ENCODE assay signal across 8 cellular contexts in the genomic region with DNA sequence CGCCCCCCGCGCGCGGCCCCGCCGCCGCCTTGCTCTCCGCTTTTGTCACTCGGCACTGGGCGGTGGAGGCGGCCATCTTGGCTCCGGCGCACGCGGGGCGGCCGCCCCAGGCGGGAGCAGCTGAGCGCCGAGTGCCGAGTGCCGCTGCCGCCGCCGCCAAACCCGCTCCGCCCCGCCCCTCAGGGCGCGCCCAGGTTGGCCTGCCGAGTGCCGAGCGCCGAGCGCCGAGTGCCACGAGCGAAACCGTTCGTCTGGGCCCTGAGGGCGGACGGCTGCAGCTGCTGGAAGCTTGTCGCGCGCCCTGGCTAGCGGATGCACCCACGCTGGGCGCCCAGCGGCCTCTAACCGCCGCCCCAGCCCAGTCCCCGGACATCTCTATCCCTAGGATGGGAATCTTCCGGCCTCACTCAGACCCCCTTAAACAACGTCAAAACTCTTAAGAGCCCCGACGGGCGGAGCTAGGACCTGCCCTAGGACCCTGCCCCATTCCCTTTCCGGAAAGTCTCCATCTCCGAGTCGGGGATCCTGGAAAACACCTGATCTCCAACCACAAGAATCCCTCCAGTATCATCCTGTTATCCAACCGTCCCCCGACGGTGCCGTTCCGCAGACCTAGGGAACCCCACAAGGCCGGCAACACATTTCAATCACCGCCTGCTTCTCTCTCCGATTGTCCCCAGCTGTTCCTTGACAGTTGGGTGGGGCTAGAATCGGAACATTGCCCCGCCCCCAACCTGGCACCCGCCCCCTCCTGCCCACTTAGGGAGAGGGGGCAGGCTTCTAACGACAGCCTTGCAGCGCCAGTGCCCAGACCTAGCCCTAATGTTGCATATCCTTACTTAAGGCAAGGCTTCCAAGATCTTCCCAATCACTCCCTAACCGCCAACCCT.
DNase-seq lines count a peak whose midpoint lies in the region; ATAC-seq and TF ChIP-seq lines count a peak whose summit lies in the region.

No MANE protein-coding gene starts in this region.

- DNase-seq in AG09319 (ENCODE audit: extremely low read depth, low read depth) (peak; percentile 77), NCI-H82 treated with DMSO at 0.1 percent for 48 hours (lab: John Stamatoyannopoulos, UW; ENCODE audit: unreplicated experiment) (peak; percentile 73), medulla oblongata (ENCODE audit: extremely low spot score) (peak; percentile 90)
- peak; percentile 73 to 88 for DNase-seq in activated CD8-positive, alpha-beta memory T cell treated with anti-CD3 and anti-CD28 coated beads for 1 hour (ENCODE audit: extremely low read depth in 1 of 2, low read depth in 1 of 2)
- DNase-seq in effector CD4-positive, alpha-beta T cell: peak; percentile 89
- DNase-seq in stimulated activated CD4-positive, alpha-beta T cell treated with anti-CD3 and anti-CD28 coated beads, TNF-alpha, amount 100 ng/mL, for 24 hours (ENCODE audit: low read depth in 3 of 3): peak; percentile 84 to 93 (median 85)

- TF ChIP-seq CTCF in AG09319 (IDR thresholded peaks at IDR 0.05; ENCODE audit: low read depth, low read length): no peak

- peak; percentile 70 for ATAC-seq in GM19023 (IDR thresholded peaks at IDR 0.05; ENCODE audit: unreplicated experiment)
- ATAC-seq in HG03460 (IDR thresholded peaks at IDR 0.05; ENCODE audit: unreplicated experiment): peak; percentile 55

Comparison
In these comparisons a context has a peak if more than half of its experiments do, and no peak if none do; other contexts are left out.
1. Peak in every context shown above with its lines: DNase-seq and ATAC-seq.